Comparison of ENCODE assay signal across 28 cellular contexts in the genomic region with DNA sequence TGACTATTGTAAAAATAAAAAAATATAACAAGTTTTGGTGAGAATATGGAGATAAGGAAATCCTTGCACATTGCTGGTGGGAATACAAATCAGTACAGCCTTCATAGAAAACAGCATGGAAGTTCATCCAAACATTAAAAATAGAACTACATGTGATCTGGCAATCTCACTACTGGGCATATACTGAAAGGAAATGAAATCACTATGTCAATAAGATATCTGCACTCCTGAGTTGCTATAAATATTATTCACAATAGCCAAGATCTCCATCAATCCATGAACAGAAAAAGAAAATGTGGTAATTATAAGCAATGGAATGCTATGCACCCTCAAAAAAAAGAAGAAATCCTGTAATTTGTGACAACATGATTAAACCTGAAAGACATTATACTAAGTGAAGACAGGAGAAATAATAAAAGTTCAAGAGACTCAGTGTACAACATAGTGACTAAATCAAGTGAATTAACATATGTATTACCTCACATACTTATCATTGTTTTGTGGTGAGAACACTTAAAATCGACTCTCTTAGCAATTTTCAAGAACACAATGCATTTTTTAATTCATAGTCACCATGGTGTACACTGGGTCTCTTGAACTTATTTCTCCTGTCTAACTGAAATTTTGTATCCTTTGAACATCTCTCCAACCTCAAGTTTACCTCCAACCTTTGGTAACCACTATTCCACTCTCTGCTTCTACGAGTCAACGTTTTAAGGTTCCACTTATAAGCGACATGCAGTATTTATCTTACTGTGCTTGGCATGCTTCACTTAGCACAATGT.
DNase-seq lines count a peak whose midpoint lies in the region; ATAC-seq and TF ChIP-seq lines count a peak whose summit lies in the region.
"Had no signal": no experiment of that assay in that cellular context is flagged by ENCODE, and none has a peak within 500 bp of the region (broad histone marks: within the 10 kb centered on the region; RNA-seq: fewer than 3 reads in every experiment).

No MANE protein-coding gene starts in this region.

- H3K4me1 ChIP-seq in endodermal cell (ENCODE audit: control insufficient read depth, insufficient read depth, low read length) = no peaks in the 10 kb centered on the region
- H3K4me1 ChIP-seq: esophagus muscularis mucosa, stomach had no signal

- H3K4me3 ChIP-seq in endodermal cell (ENCODE audit: low read length) = no peak overlapping the region
- no peak overlapping the region for H3K4me3 ChIP-seq in retinal pigment epithelial cell (ENCODE audit: low read length)
- H3K4me3 ChIP-seq: esophagus muscularis mucosa, GM23248, stomach had no signal

- TF ChIP-seq CTCF in endodermal cell (conservative IDR thresholded peaks at IDR 0.05) (no peak), retinal pigment epithelial cell (conservative IDR thresholded peaks at IDR 0.05; ENCODE audit: low read depth, low read length) (no peak), type B pancreatic cell (conservative IDR thresholded peaks at IDR 0.05) (no peak)

- no peak for ATAC-seq in HG03457 (IDR thresholded peaks at IDR 0.05; ENCODE audit: unreplicated experiment)
- ATAC-seq: left colon; naive thymus-derived CD8-positive, alpha-beta T cell; sciatic nerve had no signal

- H3K9me3 Mint-ChIP-seq in endodermal cell = no peaks in the 10 kb centered on the region
- no peaks in the 10 kb centered on the region for H3K9me3 Mint-ChIP-seq in type B pancreatic cell
- H3K9me3 Mint-ChIP-seq: mesothelial cell of epicardium had no signal

- H3K36me3 Mint-ChIP-seq in endodermal cell (ENCODE audit: low read depth) = no peaks in the 10 kb centered on the region
- H3K36me3 Mint-ChIP-seq in type B pancreatic cell = no peaks in the 10 kb centered on the region
- H3K36me3 Mint-ChIP-seq: mesothelial cell of epicardium; naive thymus-derived CD8-positive, alpha-beta T cell had no signal

- 75 to 84% methylated on average over 1 to 4 of the region's 4 CpGs for WGBS in endodermal cell (ENCODE audit: insufficient coverage in 1 of 2, insufficient read length in 1 of 2), 2 experiments

- no peak overlapping the region for H3K9ac ChIP-seq in endodermal cell (ENCODE audit: extremely low read depth, low read length, poor library complexity, severe bottlenecking)
- H3K9ac ChIP-seq: GM23248, KMS-11 had no signal

- H3K4me1 Mint-ChIP-seq in endodermal cell = peaks cover 27% of the 10 kb centered on the region
- H3K4me1 Mint-ChIP-seq in type B pancreatic cell (ENCODE audit: unreplicated experiment) = no peaks in the 10 kb centered on the region
- H3K4me1 Mint-ChIP-seq: B cell; mesothelial cell of epicardium; naive thymus-derived CD8-positive, alpha-beta T cell had no signal

- peak overlapping the region; percentile 5 for H3K27ac Mint-ChIP-seq in endodermal cell
- no peak overlapping the region for H3K27ac Mint-ChIP-seq in type B pancreatic cell
- H3K27ac Mint-ChIP-seq: B cell; mesothelial cell of epicardium; naive thymus-derived CD8-positive, alpha-beta T cell had no signal

- H3K27me3 ChIP-seq in endodermal cell (ENCODE audit: control insufficient read depth, insufficient read depth, low read length, poor library complexity, severe bottlenecking) = no peaks in the 10 kb centered on the region
- H3K27me3 ChIP-seq: esophagus muscularis mucosa, stomach had no signal

- H3K27ac ChIP-seq in endodermal cell (ENCODE audit: low read depth, low read length) = no peak overlapping the region
- H3K27ac ChIP-seq: 22Rv1, esophagus muscularis mucosa, GM23248, KMS-11, stomach had no signal

- H3K27me3 Mint-ChIP-seq in endodermal cell (ENCODE audit: insufficient read depth) = no peaks in the 10 kb centered on the region
- H3K27me3 Mint-ChIP-seq in type B pancreatic cell = no peaks in the 10 kb centered on the region
- H3K27me3 Mint-ChIP-seq: B cell; naive thymus-derived CD8-positive, alpha-beta T cell had no signal

- H3K36me3 ChIP-seq in endodermal cell (ENCODE audit: control insufficient read depth, insufficient read depth, low read length) = no peaks in the 10 kb centered on the region
- H3K36me3 ChIP-seq: esophagus muscularis mucosa, stomach had no signal

- H3K4me3 Mint-ChIP-seq in endodermal cell = no peak overlapping the region
- H3K4me3 Mint-ChIP-seq in type B pancreatic cell = no peak overlapping the region
- H3K4me3 Mint-ChIP-seq: B cell; mesothelial cell of epicardium; naive thymus-derived CD8-positive, alpha-beta T cell had no signal

- H3K9me3 ChIP-seq in endodermal cell (ENCODE audit: control insufficient read depth, low read length) = no peaks in the 10 kb centered on the region
- H3K9me3 ChIP-seq: esophagus muscularis mucosa had no signal

- DNase-seq in DMS153 (lab: John Stamatoyannopoulos, UW) (peak; percentile 9), DMS153 treated with DMSO at 0.1 percent for 48 hours (lab: John Stamatoyannopoulos, UW; ENCODE audit: unreplicated experiment) (no peak), SW 1271 (lab: John Stamatoyannopoulos, UW) (peak; percentile 3 to 28), endodermal cell (no peak), retinal pigment epithelial cell (ENCODE audit: low read depth) (peak; percentile 39), type B pancreatic cell (ENCODE audit: extremely low spot score, unreplicated experiment) (no peak)
- DNase-seq in activated CD4-positive, CD25-positive, alpha-beta regulatory T cell (lab: John Stamatoyannopoulos, UW) = no peak
- DNase-seq: activated CD4-positive, alpha-beta T cell treated with anti-CD3 and anti-CD28 coated beads for 48 hours; activated naive CD4-positive, alpha-beta T cell treated with anti-CD3 and anti-CD28 coated beads, Interleukin-2, amount 50 U/mL, for 16 hours; anterior cingulate cortex; effector CD4-positive, alpha-beta T cell; EL; GM23248; left colon; MV-4-11; naive thymus-derived CD8-positive, alpha-beta T cell; NCI-H1694; NCI-H774; SHP77; stimulated activated CD4-positive, alpha-beta T cell treated with anti-CD3 and anti-CD28 coated beads, Interleukin-15, amount 100 ng/mL, for 24 hours; stomach had no signal

Comparison
In these comparisons a context has a peak if more than half of its experiments do, and no peak if none do; other contexts are left out.
1. DNase-seq: peak in DMS153 (single experiment), SW 1271 (2 of 2) and retinal pigment epithelial cell (single experiment); none in DMS153 treated with DMSO at 0.1 percent for 48 hours (single experiment), endodermal cell (single experiment), activated CD4-positive, CD25-positive, alpha-beta regulatory T cell (0 of 4) and type B pancreatic cell (single experiment).